In genomic region chr15:80804970-80805495, GRCh38 we compare ENCODE assay signal across 12 cellular contexts. TPM values are rescaled to one million over a fixed set of nuclear protein-coding genes. Genes with fewer than 3 reads are reported as not detected.
DNase-seq lines count a peak whose midpoint lies in the region; ATAC-seq and TF ChIP-seq lines count a peak whose summit lies in the region.
"Had no signal": no experiment of that assay in that cellular context is flagged by ENCODE, and none has a peak within 500 bp of the region (broad histone marks: within the 10 kb centered on the region; RNA-seq: fewer than 3 reads in every experiment).

No MANE protein-coding gene starts in this region.

- H3K79me2 ChIP-seq in PC-3 (ENCODE audit: low read length), result no peaks in the 10 kb centered on the region

- POLR2A ChIA-PET in CD8-positive, alpha-beta T cell (lab: Charles Lee), result no interaction called here
- POLR2A ChIA-PET in HEK293 (lab: Yijun Ruan, JAX) (no interaction called here), PC-3 (lab: Charles Lee; ENCODE audit: unreplicated experiment) (interaction anchor here (0.6 kb wide), 2 partner anchors 72 to 158 kb away, joined by 3 read pairs; no protein-coding TSS in a partner anchor)

- intact Hi-C loops in CD8-positive, alpha-beta T cell (cut with DNase I, micrococcal nuclease), result no loop called here
- intact Hi-C loops in PC-3 (cut with micrococcal nuclease) (loop anchor here (1.0 to 2.0 kb wide), 3 partner anchors 25 to 47 kb away; no protein-coding TSS in a partner anchor), head of caudate nucleus (cut with DNase I) (no loop called here)

- H3K27ac ChIP-seq in CD8-positive, alpha-beta T cell (ENCODE audit: low read depth, low read length), result no peak overlapping the region
- H3K27ac ChIP-seq in HEK293 (ENCODE audit: extremely low read depth, low read depth, low read length) (no peak overlapping the region), PC-3 (ENCODE audit: low read length) (peak overlapping the region; percentile 92), epithelial cell of prostate (peak overlapping the region; percentile 44), brain microvascular endothelial cell (no peak overlapping the region)
- H3K27ac ChIP-seq: ovary had no signal

- no peaks in the 10 kb centered on the region for H3K36me3 ChIP-seq in CD8-positive, alpha-beta T cell (ENCODE audit: insufficient read depth, low read length)
- no peaks in the 10 kb centered on the region for H3K36me3 ChIP-seq in HEK293 (ENCODE audit: control insufficient read depth in 2 of 2, insufficient read depth in 1 of 2, low read length in 2 of 2)
- H3K36me3 ChIP-seq in PC-3 (ENCODE audit: low read depth, low read length), result no peaks in the 10 kb centered on the region
- no peaks in the 10 kb centered on the region for H3K36me3 ChIP-seq in brain microvascular endothelial cell (replicated peaks)
- H3K36me3 ChIP-seq: ovary had no signal

- in situ Hi-C loops in brain microvascular endothelial cell (cut with HindIII; ENCODE audit: low pct_ligation_motif_present, low sequenced_read_pairs), result no loop called here

- H3K27me3 Mint-ChIP-seq in CD8-positive, alpha-beta T cell (ENCODE audit: low read depth), result no peaks in the 10 kb centered on the region

- CTCF ChIA-PET in CD8-positive, alpha-beta T cell (lab: Charles Lee), result interaction anchor here (0.6 to 1.6 kb wide), 2 partner anchors 28 to 52 kb away, joined by 3 to 6 read pairs; no protein-coding TSS in a partner anchor
- CTCF ChIA-PET in HEK293 (lab: Yijun Ruan, JAX), result interaction anchor here (0.6 to 1.1 kb wide), 3 partner anchors 28 to 173 kb away, joined by 3 to 4 read pairs (median 3); no protein-coding TSS in a partner anchor
- CTCF ChIA-PET in PC-3 (lab: Charles Lee), result interaction anchor here (0.9 kb wide), 1 partner anchor 26 kb away, joined by 4 read pairs; the partner anchor contains the start of gene CEMIP

- BruUV-seq in PC-3 (replicated peaks; lab: Mats Ljungman, UMichigan), result no TSS peak

- peaks cover 12% of the 10 kb centered on the region for H3K4me1 ChIP-seq in CD8-positive, alpha-beta T cell (ENCODE audit: insufficient read depth, low read length)
- H3K4me1 ChIP-seq in HEK293 (ENCODE audit: control insufficient read depth, insufficient read depth, low read length) (peaks cover 5% of the 10 kb centered on the region), PC-3 (ENCODE audit: insufficient read depth, low read length) (peaks cover 54% of the 10 kb centered on the region)

- H3K9me3 ChIP-seq in CD8-positive, alpha-beta T cell (ENCODE audit: low read length), result no peaks in the 10 kb centered on the region
- no peaks in the 10 kb centered on the region for H3K9me3 ChIP-seq in HEK293 (ENCODE audit: control insufficient read depth, insufficient read depth, low read depth, low read length)
- H3K9me3 ChIP-seq in PC-3 (ENCODE audit: low read length), result no peaks in the 10 kb centered on the region
- H3K9me3 ChIP-seq: ovary had no signal

- no peaks in the 10 kb centered on the region for H3K36me3 Mint-ChIP-seq in CD8-positive, alpha-beta T cell

- peaks cover 25% of the 10 kb centered on the region for H3K4me1 Mint-ChIP-seq in CD8-positive, alpha-beta T cell (ENCODE audit: low read depth)

- H3K4me2 ChIP-seq in PC-3 (ENCODE audit: low read length), result peak overlapping the region; percentile 81

- H3K9ac ChIP-seq in PC-3 (ENCODE audit: low read length), result peak overlapping the region; percentile 63

- peaks cover 9% of the 10 kb centered on the region for H3F3A ChIP-seq in PC-3 (ENCODE audit: low read length, unreplicated experiment)

- H3K4me3 ChIP-seq in CD8-positive, alpha-beta T cell (ENCODE audit: low read depth, low read length), result no peak overlapping the region
- H3K4me3 ChIP-seq in HEK293 (ENCODE audit: low read depth, low read length) (no peak overlapping the region), PC-3 (ENCODE audit: low read length) (peak overlapping the region; percentile 9; the same call in 1 of the 2 replicates), brain microvascular endothelial cell (ENCODE audit: low read depth, low read length) (no peak overlapping the region)
- H3K4me3 ChIP-seq: ovary had no signal

- no peaks in the 10 kb centered on the region for H3K9me3 Mint-ChIP-seq in CD8-positive, alpha-beta T cell

- H3K27me3 ChIP-seq in CD8-positive, alpha-beta T cell (ENCODE audit: insufficient read depth, low read length), result no peaks in the 10 kb centered on the region
- H3K27me3 ChIP-seq in PC-3 (ENCODE audit: low read length), result no peaks in the 10 kb centered on the region
- no peaks in the 10 kb centered on the region for H3K27me3 ChIP-seq in brain microvascular endothelial cell (replicated peaks)
- H3K27me3 ChIP-seq: ovary had no signal

- no peak for DNase-seq in CD8-positive, alpha-beta T cell
- DNase-seq in PC-3 (peak; percentile 85), epithelial cell of prostate (ENCODE audit: low read depth, low spot score) (peak; percentile 82), head of caudate nucleus (no peak), KG1 (lab: John Stamatoyannopoulos, UW) (no peak), brain microvascular endothelial cell (no peak)
- DNase-seq: caudate nucleus, ovary had no signal

- peak overlapping the region; percentile 36 for H2AFZ ChIP-seq in PC-3 (ENCODE audit: low read length)

- H3K4me3 Mint-ChIP-seq in CD8-positive, alpha-beta T cell, result peak overlapping the region; percentile 19

- H3K9me2 ChIP-seq in PC-3 (replicated peaks; ENCODE audit: low read length), result 0 out of 2 replicates have a peak, but pooled peaks cover 2% of the 10 kb centered on the region

- no peaks in the 10 kb centered on the region for H4K20me1 ChIP-seq in PC-3 (ENCODE audit: low read length)

- no peak for TF ChIP-seq CTCF in CD8-positive, alpha-beta T cell (IDR thresholded peaks at IDR 0.05)
- TF ChIP-seq CTCF in HEK293 (tag by site-specific recombination; IDR thresholded peaks at IDR 0.05) (no peak), PC-3 (conservative IDR thresholded peaks at IDR 0.05; ENCODE audit: low read depth, low read length) (no peak), brain microvascular endothelial cell (IDR thresholded peaks at IDR 0.05; ENCODE audit: low read depth, low read length, missing control alignments) (no peak)

- H3K27ac Mint-ChIP-seq in CD8-positive, alpha-beta T cell, result no peak overlapping the region

- no peak for ATAC-seq in CD8-positive, alpha-beta T cell
- ATAC-seq in PC-3, result peak; percentile 78
- ATAC-seq in GM21447 (IDR thresholded peaks at IDR 0.05; ENCODE audit: unreplicated experiment), result no peak
- ATAC-seq: left lobe of liver, Right ventricle myocardium inferior had no signal

TF ChIP-seq in HEK293, 187 proteins besides CTCF, POLR2A, EP300 and RAD21:
- TF ChIP-seq EGR2 (tag by site-specific recombination; IDR thresholded peaks at IDR 0.05; ENCODE audit: low read depth), result peak; percentile 85
- TF ChIP-seq ZFHX2 (tag by site-specific recombination; conservative IDR thresholded peaks at IDR 0.05), result peak; percentile 68; the same call in 1 of the 2 replicates
- no peak for TF ChIP-seq ZNF596 (tag by site-specific recombination; IDR thresholded peaks at IDR 0.05)
- peak; percentile 31; the same call in 1 of the 2 replicates for TF ChIP-seq TCF7L2 (IDR thresholded peaks at IDR 0.05; ENCODE audit: borderline replicate concordance, low read depth, low read length)
TF ChIP-seq in HEK293: peak in this region for 3.

RNA-seq across cellular contexts. Expression of gene CEMIP, which starts 25.9 kb away (rescaled TPM):
- total RNA-seq in CD8-positive, alpha-beta T cell, result not detected
- 3.1 and 4.0 TPM in 2 replicates for total RNA-seq in PC-3 (2014; rRNA removed)

Comparison
In these comparisons a context has a peak if more than half of its experiments do, and no peak if none do; other contexts are left out.
1. DNase-seq: peak in PC-3 (single experiment) and epithelial cell of prostate (single experiment); none in CD8-positive, alpha-beta T cell (0 of 7), head of caudate nucleus (0 of 42), KG1 (single experiment) and brain microvascular endothelial cell (single experiment).
2. H3K27ac ChIP-seq: peak in PC-3 (single experiment) and epithelial cell of prostate (single experiment); none in CD8-positive, alpha-beta T cell (single experiment), HEK293 (single experiment) and brain microvascular endothelial cell (single experiment).